15 cellular contexts compared by ENCODE assay signal in the genomic region with DNA sequence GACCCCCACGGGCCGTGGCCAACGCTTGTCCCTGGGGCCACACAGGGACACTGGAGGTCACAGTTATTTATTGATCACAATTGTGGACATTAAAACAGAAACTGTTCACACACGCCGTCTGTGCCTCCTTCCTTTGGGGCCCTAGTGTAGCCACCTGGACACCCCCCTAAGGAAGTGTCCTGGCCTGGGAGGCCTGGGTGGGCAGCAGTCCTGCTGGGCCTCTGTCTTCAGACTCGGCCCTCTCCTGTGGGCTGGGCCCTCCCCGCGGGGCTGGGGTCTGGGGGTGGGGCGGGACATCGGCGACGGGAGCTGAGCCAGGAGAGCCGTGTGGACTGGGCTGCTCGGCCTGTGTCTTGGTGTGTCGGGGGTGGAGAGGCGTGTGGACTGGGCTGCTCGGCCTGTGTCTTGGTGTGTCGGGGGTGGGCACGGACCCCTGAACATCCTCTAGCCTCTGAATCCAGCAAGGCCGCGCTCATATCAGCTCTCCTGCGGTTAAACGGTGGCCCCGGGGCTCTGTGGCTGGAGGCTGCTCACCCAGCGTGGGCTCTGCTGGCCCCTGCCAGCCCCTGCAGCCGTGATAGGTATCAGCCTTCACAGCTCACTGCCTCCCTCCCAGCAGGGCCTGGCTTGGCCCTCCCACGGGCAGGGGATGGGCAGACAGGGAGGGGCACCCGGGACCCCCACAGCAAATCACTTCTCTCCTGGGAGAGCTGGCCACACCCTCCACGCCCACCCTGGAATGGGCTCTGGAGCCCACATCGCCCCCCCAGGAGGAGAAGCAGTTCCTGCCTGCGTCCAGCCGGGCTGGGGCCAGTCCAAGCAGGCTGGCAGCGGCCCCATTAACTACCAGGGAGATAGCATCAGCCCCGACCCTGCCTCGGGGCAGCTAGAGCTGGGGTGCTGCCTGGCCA. TPM values are rescaled to one million over a fixed set of nuclear protein-coding genes. Genes with fewer than 3 reads are reported as not detected.
DNase-seq lines count a peak whose midpoint lies in the region; ATAC-seq and TF ChIP-seq lines count a peak whose summit lies in the region.
"Had no signal": no experiment of that assay in that cellular context is flagged by ENCODE, and none has a peak within 500 bp of the region (broad histone marks: within the 10 kb centered on the region; RNA-seq: fewer than 3 reads in every experiment).

No MANE protein-coding gene starts in this region.

- no peaks in the 10 kb centered on the region for H3K9me3 Mint-ChIP-seq in memory B cell
- H3K9me3 Mint-ChIP-seq: H9 had no signal

- H3K4me3 ChIP-seq in left ventricle myocardium inferior: peak overlapping the region; percentile 61

- no peak overlapping the region for H3K27ac ChIP-seq in left ventricle myocardium inferior (replicated peaks)

- no peaks in the 10 kb centered on the region for H3K9me3 ChIP-seq in left ventricle myocardium inferior (replicated peaks)

- peaks cover 44% of the 10 kb centered on the region for H3K27me3 ChIP-seq in left ventricle myocardium inferior (ENCODE audit: low read depth)

- ATAC-seq in Right ventricle myocardium superior (ENCODE audit: poor library complexity) (no peak), SK-N-SH treated with all-trans-retinoic acid at 6 μM for 48 hours (peak; percentile 50), memory B cell (ENCODE audit: low read depth) (no peak), GM21737 (IDR thresholded peaks at IDR 0.05; ENCODE audit: unreplicated experiment) (no peak)
- no peak for ATAC-seq in activated CD4-positive, CD25-positive, alpha-beta regulatory T cell treated with anti-CD3 and anti-CD28 coated beads, Interleukin-2, amount 50 U/mL, for 24 hours

- peak overlapping the region; percentile 11 for H3K4me3 Mint-ChIP-seq in memory B cell

- H3K36me3 ChIP-seq in left ventricle myocardium inferior: no peaks in the 10 kb centered on the region

- H3K27ac Mint-ChIP-seq in memory B cell: no peak overlapping the region

- TF ChIP-seq CTCF in left ventricle myocardium inferior (IDR thresholded peaks at IDR 0.05; ENCODE audit: borderline replicate concordance): no peak

- H3K4me1 Mint-ChIP-seq in memory B cell: peaks cover 12% of the 10 kb centered on the region

- H3K36me3 Mint-ChIP-seq in memory B cell: no peaks in the 10 kb centered on the region

- intact Hi-C loops in left ventricle myocardium inferior (cut with micrococcal nuclease): no loop called here
- intact Hi-C loops in Right ventricle myocardium superior (cut with DNase I): no loop called here

- DNase-seq in left ventricle myocardium inferior: no peak
- DNase-seq in Right ventricle myocardium superior: no peak
- no peak for DNase-seq in memory B cell (ENCODE audit: low spot score in 2 of 2)
- no peak for DNase-seq in DMS153 (lab: John Stamatoyannopoulos, UW)
- DNase-seq in SW480 (ENCODE audit: low spot score): no peak
- DNase-seq: activated CD4-positive, alpha-beta T cell treated with anti-CD3 and anti-CD28 coated beads for 48 hours; activated T-cell treated with anti-CD3 and anti-CD28 coated beads, Interleukin-2, amount 50 U/mL, for 48 hours; amygdala; cortex of kidney; H9; nucleus accumbens had no signal

- H3K4me1 ChIP-seq in left ventricle myocardium inferior: peaks cover 46% of the 10 kb centered on the region

- peaks cover 6% of the 10 kb centered on the region for H3K27me3 Mint-ChIP-seq in memory B cell

TF ChIP-seq in SK-N-SH treated with all-trans-retinoic acid at 6 μM for 48 hours, 23 proteins besides CTCF, POLR2A, EP300 and RAD21:
- no peak for TF ChIP-seq ZNF8 (CRISPR knock-in tag; IDR thresholded peaks at IDR 0.05)
- TF ChIP-seq, protein P1, sequence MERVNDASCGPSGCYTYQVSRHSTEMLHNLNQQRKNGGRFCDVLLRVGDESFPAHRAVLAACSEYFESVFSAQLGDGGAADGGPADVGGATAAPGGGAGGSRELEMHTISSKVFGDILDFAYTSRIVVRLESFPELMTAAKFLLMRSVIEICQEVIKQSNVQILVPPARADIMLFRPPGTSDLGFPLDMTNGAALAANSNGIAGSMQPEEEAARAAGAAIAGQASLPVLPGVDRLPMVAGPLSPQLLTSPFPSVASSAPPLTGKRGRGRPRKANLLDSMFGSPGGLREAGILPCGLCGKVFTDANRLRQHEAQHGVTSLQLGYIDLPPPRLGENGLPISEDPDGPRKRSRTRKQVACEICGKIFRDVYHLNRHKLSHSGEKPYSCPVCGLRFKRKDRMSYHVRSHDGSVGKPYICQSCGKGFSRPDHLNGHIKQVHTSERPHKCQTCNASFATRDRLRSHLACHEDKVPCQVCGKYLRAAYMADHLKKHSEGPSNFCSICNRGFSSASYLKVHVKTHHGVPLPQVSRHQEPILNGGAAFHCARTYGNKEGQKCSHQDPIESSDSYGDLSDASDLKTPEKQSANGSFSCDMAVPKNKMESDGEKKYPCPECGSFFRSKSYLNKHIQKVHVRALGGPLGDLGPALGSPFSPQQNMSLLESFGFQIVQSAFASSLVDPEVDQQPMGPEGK (CRISPR knock-in tag; IDR thresholded peaks at IDR 0.05; ENCODE audit: borderline replicate concordance): 0 out of 2 replicates have a peak, but pooled peaks have one; percentile 21
- TF ChIP-seq TCF4 (CRISPR knock-in tag; IDR thresholded peaks at IDR 0.05; ENCODE audit: borderline replicate concordance): 0 out of 2 replicates have a peak, but pooled peaks have one; percentile 15

RNA-seq across cellular contexts. Expression of a gene that starts 1.1 kb away (rescaled TPM):
- total RNA-seq in left ventricle myocardium inferior (0.11 TPM), Right ventricle myocardium superior (0.38 TPM)

RNA-seq across cellular contexts. Expression of a gene that starts 4.1 kb away (rescaled TPM):
- 21.4 TPM for total RNA-seq in left ventricle myocardium inferior
- total RNA-seq in Right ventricle myocardium superior: 18.0 TPM

RNA-seq across cellular contexts. Expression of a gene that starts 5.5 kb away (rescaled TPM):
- total RNA-seq in left ventricle myocardium inferior (not detected), Right ventricle myocardium superior (not detected)
- total RNA-seq: lower leg skin had no signal

RNA-seq across cellular contexts. Expression of a gene that starts 24.2 kb away (rescaled TPM):
- 10.3 TPM for total RNA-seq in left ventricle myocardium inferior
- total RNA-seq in Right ventricle myocardium superior: 11.0 TPM

RNA-seq across cellular contexts. Expression of a gene that starts 38.2 kb away (rescaled TPM):
- 17.4 TPM for total RNA-seq in left ventricle myocardium inferior
- total RNA-seq in Right ventricle myocardium superior: 17.7 TPM
